ENCODE assay signal across 12 cellular contexts in the genomic region with DNA sequence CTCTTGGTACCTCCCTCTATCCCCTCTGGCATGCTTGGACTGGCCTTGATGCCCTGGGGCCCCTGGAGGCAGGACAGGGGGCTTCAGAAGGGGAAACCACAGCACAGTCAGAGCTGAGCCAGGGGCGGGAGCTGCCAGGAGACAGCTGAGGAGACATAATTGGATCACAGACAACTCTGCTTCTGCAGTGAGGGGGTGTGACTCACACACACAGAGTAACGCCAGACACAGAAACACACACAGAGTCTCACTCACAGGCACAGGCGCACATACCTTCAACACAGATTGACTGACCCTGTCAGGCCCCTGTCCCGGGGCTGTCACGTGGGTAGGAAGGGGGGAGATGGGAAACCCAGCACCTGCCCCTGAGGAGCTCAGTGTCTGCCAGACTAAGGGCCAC. TPM values are rescaled to one million over a fixed set of nuclear protein-coding genes. Genes with fewer than 3 reads are reported as not detected.
DNase-seq lines count a peak whose midpoint lies in the region; ATAC-seq and TF ChIP-seq lines count a peak whose summit lies in the region.
"Had no signal": no experiment of that assay in that cellular context is flagged by ENCODE, and none has a peak within 500 bp of the region (broad histone marks: within the 10 kb centered on the region; RNA-seq: fewer than 3 reads in every experiment).

No MANE protein-coding gene starts in this region.

- no peak for TF ChIP-seq POLR2A in breast epithelium (IDR thresholded peaks at IDR 0.05)

- H3K4me3 ChIP-seq in breast epithelium (no peak overlapping the region), left lung (no peak overlapping the region)

- H3K27ac Mint-ChIP-seq in stimulated activated naive CD8-positive, alpha-beta T cell treated with anti-CD3 and anti-CD28 coated beads, Interleukin-15, amount 100 ng/mL, for 72 hours, result no peak overlapping the region
- H3K27ac Mint-ChIP-seq: activated CD4-positive, alpha-beta T cell treated with anti-CD3 and anti-CD28 coated beads, Interleukin-2, amount 10 ng/mL, durations not matched to agents 7 days and 5 days; CD4-positive, alpha-beta T cell had no signal

- no peaks in the 10 kb centered on the region for H3K9me3 Mint-ChIP-seq in stimulated activated naive CD8-positive, alpha-beta T cell treated with anti-CD3 and anti-CD28 coated beads, Interleukin-15, amount 100 ng/mL, for 72 hours
- H3K9me3 Mint-ChIP-seq: activated CD4-positive, alpha-beta T cell treated with anti-CD3 and anti-CD28 coated beads, Interleukin-2, amount 10 ng/mL, durations not matched to agents 7 days and 5 days; CD4-positive, alpha-beta T cell had no signal

- H3K27me3 Mint-ChIP-seq in stimulated activated naive CD8-positive, alpha-beta T cell treated with anti-CD3 and anti-CD28 coated beads, Interleukin-15, amount 100 ng/mL, for 72 hours, result no peaks in the 10 kb centered on the region
- H3K27me3 Mint-ChIP-seq: activated CD4-positive, alpha-beta T cell treated with anti-CD3 and anti-CD28 coated beads, Interleukin-2, amount 10 ng/mL, durations not matched to agents 7 days and 5 days; CD4-positive, alpha-beta T cell had no signal

- no peak overlapping the region for H3K4me3 Mint-ChIP-seq in stimulated activated naive CD8-positive, alpha-beta T cell treated with anti-CD3 and anti-CD28 coated beads, Interleukin-15, amount 100 ng/mL, for 72 hours
- H3K4me3 Mint-ChIP-seq: activated CD4-positive, alpha-beta T cell treated with anti-CD3 and anti-CD28 coated beads, Interleukin-2, amount 10 ng/mL, durations not matched to agents 7 days and 5 days; CD4-positive, alpha-beta T cell had no signal

- intact Hi-C loops in breast epithelium (cut with DNase I; ENCODE audit: low total_unique reads) (no loop called here), left lung (cut with DNase I) (no loop called here)

- no peaks in the 10 kb centered on the region for H3K27me3 ChIP-seq in breast epithelium
- no peaks in the 10 kb centered on the region for H3K27me3 ChIP-seq in left lung

- H3K4me1 ChIP-seq in breast epithelium (peaks cover 2 to 24% of the 10 kb centered on the region in 2 donors), left lung (peaks cover 0 to 33% of the 10 kb centered on the region in 2 donors)

- ATAC-seq in stimulated activated naive CD8-positive, alpha-beta T cell treated with anti-CD3 and anti-CD28 coated beads, Interleukin-15, Interleukin-2, amounts not matched to agents 100 U/mL and 50 U/mL, for 24 hours, result peak; percentile 10
- ATAC-seq in stimulated activated naive CD8-positive, alpha-beta T cell treated with anti-CD3 and anti-CD28 coated beads, Interleukin-15, amount 100 ng/mL, for 72 hours, result no peak
- ATAC-seq in left lung, result peak; percentile 58
- ATAC-seq in GM21786 (IDR thresholded peaks at IDR 0.05; ENCODE audit: unreplicated experiment), result no peak
- no peak for ATAC-seq in GM21367 (IDR thresholded peaks at IDR 0.05; ENCODE audit: unreplicated experiment)

- H3K36me3 ChIP-seq in breast epithelium (no peaks in the 10 kb centered on the region), left lung (no peaks in the 10 kb centered on the region)

- DNase-seq in stimulated activated naive CD8-positive, alpha-beta T cell treated with anti-CD3 and anti-CD28 coated beads, Interleukin-15, Interleukin-2, amounts not matched to agents 100 U/mL and 50 U/mL, for 24 hours, result no peak
- DNase-seq in stimulated activated naive CD8-positive, alpha-beta T cell treated with anti-CD3 and anti-CD28 coated beads, Interleukin-15, amount 100 ng/mL, for 72 hours, result no peak
- DNase-seq in breast epithelium (ENCODE audit: low spot score in 2 of 2), result no peak
- no peak for DNase-seq in left lung
- no peak for DNase-seq in stimulated activated CD4-positive, alpha-beta T cell treated with anti-CD3 and anti-CD28 coated beads, Interleukin-15, amount 100 ng/mL, for 24 hours
- DNase-seq in GM20000 (ENCODE audit: low spot score), result no peak
- DNase-seq: activated CD4-positive, alpha-beta T cell treated with anti-CD3 and anti-CD28 coated beads, Interleukin-2, amount 10 ng/mL, durations not matched to agents 7 days and 5 days; CD4-positive, alpha-beta T cell; foreskin melanocyte; NCI-H146 had no signal

- H3K27ac ChIP-seq in breast epithelium, result peak overlapping the region; percentile 11 to 68
- no peak overlapping the region for H3K27ac ChIP-seq in left lung

- TF ChIP-seq CTCF in breast epithelium (IDR thresholded peaks at IDR 0.05) (no peak), left lung (IDR thresholded peaks at IDR 0.05) (no peak), GM20000 (IDR thresholded peaks at IDR 0.05; ENCODE audit: extremely low read depth, missing control alignments) (no peak)

- peaks cover 8% of the 10 kb centered on the region for H3K4me1 Mint-ChIP-seq in stimulated activated naive CD8-positive, alpha-beta T cell treated with anti-CD3 and anti-CD28 coated beads, Interleukin-15, amount 100 ng/mL, for 72 hours

- no peaks in the 10 kb centered on the region for H3K9me3 ChIP-seq in breast epithelium
- H3K9me3 ChIP-seq in left lung, result no peaks in the 10 kb centered on the region

RNA-seq across cellular contexts. Expression of gene STARD10, which starts 20.6 kb away (rescaled TPM):
- total RNA-seq in breast epithelium (100 to 1,000 TPM in 1 of 3 donors, 10 to 100 TPM in 2; 20.6 to 117 (median 93.7) TPM), left lung (100 to 1,000 TPM in 1 of 2 donors, 10 to 100 TPM in 1; 83.8 to 119 TPM)

RNA-seq across cellular contexts. Expression of gene ARAP1, which starts 21.1 kb away (rescaled TPM):
- 100 to 1,000 TPM in 1 of 3 donors, 10 to 100 TPM in 2; 85.9 to 109 (median 97.0) TPM for total RNA-seq in breast epithelium
- total RNA-seq in left lung, result 100 to 1,000 TPM; 172 to 222 TPM

RNA-seq across cellular contexts. Expression of gene ATG16L2, which starts 40.9 kb away (rescaled TPM):
- 10 to 100 TPM; 18.7 to 39.2 (median 28.2) TPM for total RNA-seq in breast epithelium
- total RNA-seq in left lung, result 10 to 100 TPM; 41.5 to 87.3 TPM

Comparison
In these comparisons a context has a peak if more than half of its experiments do, and no peak if none do; other contexts are left out.
1. ATAC-seq: peak in stimulated activated naive CD8-positive, alpha-beta T cell treated with anti-CD3 and anti-CD28 coated beads, Interleukin-15, Interleukin-2, amounts not matched to agents 100 U/mL and 50 U/mL, for 24 hours (single experiment) and left lung (single experiment); none in stimulated activated naive CD8-positive, alpha-beta T cell treated with anti-CD3 and anti-CD28 coated beads, Interleukin-15, amount 100 ng/mL, for 72 hours (single experiment), GM21786 (single experiment) and GM21367 (single experiment).
2. H3K27ac ChIP-seq: peak in breast epithelium (2 of 2); none in left lung (0 of 2).